ENCODE assay signal across 8 cellular contexts in genomic region chr7:106793015-106793651, GRCh38.
DNase-seq lines count a peak whose midpoint lies in the region; ATAC-seq and TF ChIP-seq lines count a peak whose summit lies in the region.

No MANE protein-coding gene starts in this region.

- no peak for DNase-seq in DND-41
- peak; percentile 34 for DNase-seq in NCI-H1694 treated with DMSO at 0.1 percent for 48 hours (lab: John Stamatoyannopoulos, UW)
- DNase-seq in amniotic epithelial cell (ENCODE audit: low read depth) = peak; percentile 25
- DNase-seq in left colon = no peak
- DNase-seq in KG1 (lab: John Stamatoyannopoulos, UW) = no peak

- no peak overlapping the region for H3K4me2 ChIP-seq in DND-41 (ENCODE audit: insufficient read depth, low read length)

- intact Hi-C loops in left colon (cut with DNase I, micrococcal nuclease) = loop anchor here in 1 of 2 donors (5.0 kb wide), 1 partner anchor 359 kb away; no protein-coding TSS in a partner anchor

- no peak overlapping the region for H3K27ac ChIP-seq in 22Rv1
- H3K27ac ChIP-seq in DND-41 (ENCODE audit: low read length) = no peak overlapping the region

- H3K4me1 ChIP-seq in DND-41 (ENCODE audit: insufficient read depth, low read length) = no peaks in the 10 kb centered on the region

- no peak overlapping the region for H3K9ac ChIP-seq in DND-41 (ENCODE audit: low read depth, low read length)

- H3K4me3 ChIP-seq in DND-41 (ENCODE audit: low read depth in 1 of 2, low read length in 2 of 2) = no peak overlapping the region

- peaks cover 5% of the 10 kb centered on the region for H3K9me3 ChIP-seq in DND-41 (ENCODE audit: insufficient read depth, low read length, severe bottlenecking)

- H3K36me3 ChIP-seq in DND-41 (ENCODE audit: insufficient read depth, low read length) = no peaks in the 10 kb centered on the region

- TF ChIP-seq CTCF in 22Rv1 (IDR thresholded peaks at IDR 0.05) = peak; percentile 91
- TF ChIP-seq CTCF in DND-41 (IDR thresholded peaks at IDR 0.05; ENCODE audit: borderline replicate concordance, extremely low read depth, low read length, poor library complexity, severe bottlenecking) = peak; percentile 73

- ATAC-seq in DND-41 (ENCODE audit: insufficient read depth, low read depth) (no peak), left colon (peak; percentile 44), GM21619 (IDR thresholded peaks at IDR 0.05; ENCODE audit: unreplicated experiment) (no peak)
- ATAC-seq in activated CD4-positive, CD25-positive, alpha-beta regulatory T cell treated with anti-CD3 and anti-CD28 coated beads, Interleukin-2, amount 50 U/mL, for 24 hours = no peak

- no peak overlapping the region for H2AFZ ChIP-seq in DND-41 (ENCODE audit: low read depth, low read length)

- H3K79me2 ChIP-seq in DND-41 (ENCODE audit: insufficient read depth, low read length) = no peaks in the 10 kb centered on the region

- no peaks in the 10 kb centered on the region for H4K20me1 ChIP-seq in DND-41 (ENCODE audit: insufficient read depth, low read length)

- H3K27me3 ChIP-seq in DND-41 (ENCODE audit: insufficient read depth, low read length, poor library complexity) = no peaks in the 10 kb centered on the region

Comparison
In these comparisons a context has a peak if more than half of its experiments do, and no peak if none do; other contexts are left out.
1. DNase-seq: peak in NCI-H1694 treated with DMSO at 0.1 percent for 48 hours (single experiment) and amniotic epithelial cell (single experiment); none in DND-41 (single experiment), left colon (0 of 2) and KG1 (single experiment).